In the genomic region with DNA sequence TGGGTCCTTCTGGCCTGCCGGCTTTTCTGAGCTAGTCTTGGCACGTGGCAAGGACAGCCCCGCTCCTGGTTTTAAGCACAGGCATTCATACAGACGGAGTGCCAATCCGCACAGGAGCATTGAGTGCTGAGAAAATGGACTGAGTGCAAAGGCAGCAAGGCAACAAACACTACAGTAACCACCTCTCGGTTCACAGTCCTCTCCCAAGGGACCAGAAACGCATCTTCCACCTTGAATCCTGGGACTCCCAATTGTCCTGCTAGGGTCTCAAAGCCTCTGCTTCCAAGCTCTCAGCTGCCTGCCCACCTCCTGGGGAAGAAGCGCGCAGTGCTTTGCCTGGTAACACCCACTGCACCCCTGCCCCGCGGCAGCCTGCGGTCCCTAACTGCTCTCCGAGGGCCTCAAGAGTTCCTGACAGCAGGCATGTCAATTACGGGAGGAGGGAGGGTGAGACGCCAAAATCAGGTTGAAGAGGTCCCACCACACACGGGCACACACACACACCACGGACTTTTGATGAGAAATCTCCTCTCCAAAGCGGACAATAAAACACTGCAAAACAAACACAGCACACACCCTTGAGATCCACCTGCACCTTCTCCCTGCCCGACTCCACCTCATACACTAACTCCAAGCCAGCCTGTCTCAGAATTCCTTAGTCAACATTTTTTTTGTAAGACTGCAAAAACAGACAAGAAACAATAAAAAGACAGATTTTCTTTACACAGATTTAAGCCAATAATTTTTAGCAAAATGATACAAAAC, we compare ENCODE assay signal across 1 cellular context.
TF ChIP-seq lines count a peak whose summit lies in the region.

No MANE protein-coding gene starts in this region.

TF ChIP-seq in GM23338, 12 proteins besides CTCF, POLR2A, EP300 and RAD21 (continued from another document):
- TF ChIP-seq JUNB (IDR thresholded peaks at IDR 0.05; ENCODE audit: unreplicated experiment) (no peak), EZH2 (IDR thresholded peaks at IDR 0.05; ENCODE audit: low read depth, unreplicated experiment) (no peak), ZNF331 (CRISPR knock-in tag; IDR thresholded peaks at IDR 0.05; ENCODE audit: low read depth) (no peak), STAT1 (IDR thresholded peaks at IDR 0.05; ENCODE audit: unreplicated experiment) (no peak), ZNF114 (CRISPR knock-in tag; IDR thresholded peaks at IDR 0.05) (no peak)
